1 cellular context compared by ENCODE assay signal in genomic region chr3:39383190-39383912, GRCh38.
TF ChIP-seq lines count a peak whose summit lies in the region.

SLC25A38 (plus strand) TSS chr3:39383370; CDS start chr3:39383725, 355 bp downstream.

TF ChIP-seq in HepG2, 621 proteins besides CTCF, POLR2A, EP300 and RAD21 (continued from another document and continues in another):
- TF ChIP-seq ZNF281 (CRISPR knock-in tag; IDR thresholded peaks at IDR 0.05; ENCODE audit: borderline replicate concordance) (no peak), KLF13 (CRISPR knock-in tag; IDR thresholded peaks at IDR 0.05) (no peak), ZFY (CRISPR knock-in tag; IDR thresholded peaks at IDR 0.05) (peak; percentile 90), ZFAT (CRISPR knock-in tag; conservative IDR thresholded peaks at IDR 0.05) (0 out of 2 replicates have a peak, but pooled peaks have one; percentile 22), GMEB2 (CRISPR knock-in tag; IDR thresholded peaks at IDR 0.05; ENCODE audit: low read depth) (no peak; the same call in 1 of the 2 replicates), ZNF44 (CRISPR knock-in tag; IDR thresholded peaks at IDR 0.05) (no peak), ATF7-NPFF (CRISPR knock-in tag; IDR thresholded peaks at IDR 0.05; ENCODE audit: low read depth) (peak; percentile 38; the same call in 1 of the 2 replicates), HMGXB3 (CRISPR knock-in tag; IDR thresholded peaks at IDR 0.05; ENCODE audit: borderline replicate concordance) (peak; percentile 11; the same call in 1 of the 2 replicates), PRDM4 (CRISPR knock-in tag; IDR thresholded peaks at IDR 0.05; ENCODE audit: borderline replicate concordance) (no peak), ZBTB8A (CRISPR knock-in tag; IDR thresholded peaks at IDR 0.05; ENCODE audit: borderline replicate concordance, low read depth) (peak; percentile 75; the same call in 1 of the 2 replicates), ZNF382 (CRISPR knock-in tag; IDR thresholded peaks at IDR 0.05; ENCODE audit: borderline replicate concordance) (no peak), ZEB1 (IDR thresholded peaks at IDR 0.05; ENCODE audit: insufficient replicate concordance, low read depth) (peak; percentile 49), ZFP37 (CRISPR knock-in tag; IDR thresholded peaks at IDR 0.05; ENCODE audit: borderline replicate concordance) (no peak), HOXA7 (CRISPR knock-in tag; IDR thresholded peaks at IDR 0.05) (no peak), ZNF430 (CRISPR knock-in tag; IDR thresholded peaks at IDR 0.05) (peak; percentile 81; the same call in 1 of the 2 replicates), ZNF749 (CRISPR knock-in tag; IDR thresholded peaks at IDR 0.05; ENCODE audit: borderline replicate concordance) (0 out of 2 replicates have a peak, but pooled peaks have one; percentile 22), ZFP36L1 (CRISPR knock-in tag; IDR thresholded peaks at IDR 0.05) (no peak), ZNF891 (CRISPR knock-in tag; IDR thresholded peaks at IDR 0.05) (peak; percentile 73), PTBP1 (IDR thresholded peaks at IDR 0.05; ENCODE audit: low read depth, low read length, poor library complexity, severe bottlenecking) (peak; percentile 71), TFDP2 (CRISPR knock-in tag; IDR thresholded peaks at IDR 0.05) (peak; percentile 64), CCDC6 (CRISPR knock-in tag; IDR thresholded peaks at IDR 0.05) (no peak; the same call in 1 of the 2 replicates), STAT6 (CRISPR knock-in tag; IDR thresholded peaks at IDR 0.05; ENCODE audit: borderline replicate concordance) (no peak), MXD3 (CRISPR knock-in tag; IDR thresholded peaks at IDR 0.05) (0 out of 2 replicates have a peak, but pooled peaks have one; percentile 37), ZNF839 (CRISPR knock-in tag; IDR thresholded peaks at IDR 0.05; ENCODE audit: borderline replicate concordance) (no peak), DBP (CRISPR knock-in tag; IDR thresholded peaks at IDR 0.05; ENCODE audit: not compliant biosample characterization) (no peak), TGIF2 (CRISPR knock-in tag; IDR thresholded peaks at IDR 0.05) (peak; percentile 65), ZNF816 (CRISPR knock-in tag; IDR thresholded peaks at IDR 0.05; ENCODE audit: borderline replicate concordance) (peak; percentile 47; the same call in 1 of the 2 replicates), NFE2L1 (CRISPR knock-in tag; IDR thresholded peaks at IDR 0.05; ENCODE audit: borderline replicate concordance) (no peak), NCOA5 (CRISPR knock-in tag; IDR thresholded peaks at IDR 0.05) (no peak), SALL1 (CRISPR knock-in tag; IDR thresholded peaks at IDR 0.05) (peak; percentile 68; the same call in 1 of the 2 replicates), ZNF800 (CRISPR knock-in tag; IDR thresholded peaks at IDR 0.05) (0 out of 2 replicates have a peak, but pooled peaks have one; percentile 19), SNRNP70 (IDR thresholded peaks at IDR 0.05; ENCODE audit: low read depth, low read length) (no peak), CEBPG (CRISPR knock-in tag; IDR thresholded peaks at IDR 0.05) (no peak), XRCC5 (optimal IDR thresholded peaks at IDR 0.05; ENCODE audit: low read length) (no peak), ZNF615 (CRISPR knock-in tag; IDR thresholded peaks at IDR 0.05; ENCODE audit: borderline replicate concordance) (peak; percentile 94), HDAC1 (CRISPR knock-in tag; IDR thresholded peaks at IDR 0.05) (peak; percentile 83), ZSCAN9 (CRISPR knock-in tag; IDR thresholded peaks at IDR 0.05; ENCODE audit: borderline replicate concordance) (no peak), ZNF33A (CRISPR knock-in tag; IDR thresholded peaks at IDR 0.05; ENCODE audit: borderline replicate concordance) (0 out of 2 replicates have a peak, but pooled peaks have one; percentile 73), ZNF672 (CRISPR knock-in tag; IDR thresholded peaks at IDR 0.05) (no peak), FOXO4 (CRISPR knock-in tag; conservative IDR thresholded peaks at IDR 0.05) (0 out of 2 replicates have a peak, but pooled peaks have one; percentile 89)
